ENCODE assay signal across 8 cellular contexts in genomic region chr3:185937689-185938374, GRCh38. TPM values are rescaled to one million over a fixed set of nuclear protein-coding genes. Genes with fewer than 3 reads are reported as not detected.
DNase-seq lines count a peak whose midpoint lies in the region; ATAC-seq and TF ChIP-seq lines count a peak whose summit lies in the region.

Gene TRA2B, minus strand, starts transcription at chr3:185938014. Its CDS starts 154 bp downstream, at chr3:185937860.

- peaks cover 43% of the 10 kb centered on the region for H3K36me3 Mint-ChIP-seq in natural killer cell treated with Interleukin-12 subunit alpha and Interleukin-12 subunit beta and Interleukin-15 and Interleukin-18, amount 100 ng/mL, for 72 hours

- TF ChIP-seq POLR2A in Raji (IDR thresholded peaks at IDR 0.05; ENCODE audit: insufficient read depth, low read depth, low read length), result peak; percentile 100

- peak; percentile 98 to 99 for ATAC-seq in natural killer cell treated with Interleukin-12 subunit alpha and Interleukin-12 subunit beta and Interleukin-15 and Interleukin-18, amount 100 ng/mL, for 72 hours
- ATAC-seq in stimulated activated naive CD8-positive, alpha-beta T cell treated with anti-CD3 and anti-CD28 coated beads, Interleukin-15, Interleukin-2, amounts not matched to agents 100 U/mL and 50 U/mL, for 24 hours, result peak; percentile 93

- peak within 1 kb of the TSS; percentile 75 for H2AFZ ChIP-seq in Loucy (ENCODE audit: low read length)

- H4K20me1 ChIP-seq in Loucy (ENCODE audit: insufficient read depth, low read length, poor library complexity, severe bottlenecking), result peaks cover 49% of the 10 kb centered on the region

- H3K4me1 ChIP-seq in Loucy (ENCODE audit: insufficient read depth, low read length, poor library complexity, severe bottlenecking), result peaks cover 13% of the 10 kb centered on the region

- peak within 1 kb of the TSS; percentile 97 for H3K4me2 ChIP-seq in Loucy (ENCODE audit: low read depth, low read length, poor library complexity, severe bottlenecking)

- H3K36me3 ChIP-seq in H7 (replicated peaks; ENCODE audit: control insufficient read depth, insufficient read depth, low read length) (no peaks in the 10 kb centered on the region), Loucy (ENCODE audit: insufficient read depth, low read length) (peaks cover 14% of the 10 kb centered on the region)

- peaks cover 41 to 42% of the 10 kb centered on the region in 2 donors for H3K4me1 Mint-ChIP-seq in natural killer cell treated with Interleukin-12 subunit alpha and Interleukin-12 subunit beta and Interleukin-15 and Interleukin-18, amount 100 ng/mL, for 72 hours (ENCODE audit: low read depth in 2 of 2)

- peak within 1 kb of the TSS; percentile 100 for H3K4me3 ChIP-seq in H7 (ENCODE audit: insufficient read depth, low read depth, low read length)
- H3K4me3 ChIP-seq in Loucy (ENCODE audit: low read length, poor library complexity, severe bottlenecking), result peak within 1 kb of the TSS; percentile 90

- H3K27me3 ChIP-seq in H7 (ENCODE audit: control insufficient read depth, insufficient read depth, low read length) (no peaks in the 10 kb centered on the region), Loucy (ENCODE audit: insufficient read depth, low read length, poor library complexity, severe bottlenecking) (peaks cover 15% of the 10 kb centered on the region)

- peaks cover 50% of the 10 kb centered on the region for H3K79me2 ChIP-seq in Loucy (ENCODE audit: insufficient read depth, low read length)

- H3K9me2 ChIP-seq in Loucy (replicated peaks; ENCODE audit: low read depth, low read length), result no peaks in the 10 kb centered on the region

- DNase-seq in G401 (ENCODE audit: low spot score), result peak; percentile 99
- peak; percentile 98 for DNase-seq in H7
- DNase-seq in activated T-helper 9 cell treated with anti-CD3 and anti-CD28 coated beads, Interleukin-2, amount 50 U/mL, for 16 hours (ENCODE audit: low read depth), result peak; percentile 98
- peak; percentile 97 for DNase-seq in fibroblast of peridontal ligament (ENCODE audit: extremely low read depth)
- DNase-seq in natural killer cell treated with Interleukin-12 subunit alpha and Interleukin-12 subunit beta and Interleukin-15 and Interleukin-18, amount 100 ng/mL, for 72 hours (ENCODE audit: low spot score), result peak; percentile 99
- DNase-seq in stimulated activated naive CD8-positive, alpha-beta T cell treated with anti-CD3 and anti-CD28 coated beads, Interleukin-15, Interleukin-2, amounts not matched to agents 100 U/mL and 50 U/mL, for 24 hours, result peak; percentile 99

- H3K4me3 Mint-ChIP-seq in natural killer cell treated with Interleukin-12 subunit alpha and Interleukin-12 subunit beta and Interleukin-15 and Interleukin-18, amount 100 ng/mL, for 72 hours, result peak within 1 kb of the TSS; percentile 98

- peak within 1 kb of the TSS; percentile 100 for H3K9ac ChIP-seq in Loucy (ENCODE audit: low read depth, low read length, poor library complexity, severe bottlenecking)

- no peaks in the 10 kb centered on the region for H3K9me3 ChIP-seq in Loucy (ENCODE audit: insufficient read depth, low read depth, low read length)

- peak; percentile 46 for TF ChIP-seq CTCF in Loucy (conservative IDR thresholded peaks at IDR 0.05; ENCODE audit: low read length)

- in situ Hi-C loops in G401 (cut with HindIII; ENCODE audit: low sequenced_read_pairs), result no loop called here

- no peaks in the 10 kb centered on the region for H3K9me3 Mint-ChIP-seq in natural killer cell treated with Interleukin-12 subunit alpha and Interleukin-12 subunit beta and Interleukin-15 and Interleukin-18, amount 100 ng/mL, for 72 hours

- no peaks in the 10 kb centered on the region for H3F3A ChIP-seq in Loucy (ENCODE audit: low read depth)

- H3K27ac Mint-ChIP-seq in natural killer cell treated with Interleukin-12 subunit alpha and Interleukin-12 subunit beta and Interleukin-15 and Interleukin-18, amount 100 ng/mL, for 72 hours, result peak within 1 kb of the TSS; percentile 99 to 100

- H3K27me3 Mint-ChIP-seq in natural killer cell treated with Interleukin-12 subunit alpha and Interleukin-12 subunit beta and Interleukin-15 and Interleukin-18, amount 100 ng/mL, for 72 hours, result no peaks in the 10 kb centered on the region

RNA-seq across cellular contexts. Expression of gene TRA2B, which starts in this region (rescaled TPM):
- total RNA-seq in G401 (2014; rRNA removed; shearing (Covaris generic)), result 176 and 232 TPM in 2 replicates
- 204 and 252 TPM in 2 replicates for total RNA-seq in H7 (2014; rRNA removed; shearing (Covaris generic))
- total RNA-seq in natural killer cell treated with Interleukin-12 subunit alpha and Interleukin-12 subunit beta and Interleukin-15 and Interleukin-18, amount 100 ng/mL, for 72 hours, result 100 to 1,000 TPM; 266 to 286 TPM

Comparison
In these comparisons a context has a peak if more than half of its experiments do, and no peak if none do; other contexts are left out.
1. Peak in every context shown above with its lines: DNase-seq, ATAC-seq and H3K4me3 ChIP-seq.